In genomic region chr7:542131-542934, GRCh38 we compare ENCODE assay signal across 14 cellular contexts. TPM values are rescaled to one million over a fixed set of nuclear protein-coding genes. Genes with fewer than 3 reads are reported as not detected.
A peak's percentile ranks its signal among the peaks of the same experiment; 100 is the strongest.
DNase-seq lines count a peak whose midpoint lies in the region; ATAC-seq and TF ChIP-seq lines count a peak whose summit lies in the region.
"Had no signal": no experiment of that assay in that cellular context is flagged by ENCODE, and none has a peak within 500 bp of the region (broad histone marks: within the 10 kb centered on the region; RNA-seq: fewer than 3 reads in every experiment).

No MANE protein-coding gene starts in this region.

- no peak overlapping the region for H3K4me3 ChIP-seq in Caco-2 (ENCODE audit: low read depth, low read length)
- H3K4me3 ChIP-seq in right atrium auricular region: no peak overlapping the region
- H3K4me3 ChIP-seq in skeletal muscle satellite cell (ENCODE audit: low read length): peak overlapping the region; percentile 16
- H3K4me3 ChIP-seq: adrenal gland, dorsolateral prefrontal cortex had no signal

- H3K9me3 ChIP-seq in Caco-2: no peaks in the 10 kb centered on the region
- no peaks in the 10 kb centered on the region for H3K9me3 ChIP-seq in right atrium auricular region
- no peaks in the 10 kb centered on the region for H3K9me3 ChIP-seq in skeletal muscle satellite cell (replicated peaks; ENCODE audit: low read length)
- H3K9me3 ChIP-seq: adrenal gland had no signal

- peak overlapping the region; percentile 70 for H3K9ac ChIP-seq in skeletal muscle satellite cell (ENCODE audit: low read depth, low read length)

- no peaks in the 10 kb centered on the region; the same call in none of the 2 replicates for H3K36me3 ChIP-seq in Caco-2 (ENCODE audit: control insufficient read depth, insufficient read depth, low read length)
- no peaks in the 10 kb centered on the region for H3K36me3 ChIP-seq in right atrium auricular region
- no peaks in the 10 kb centered on the region for H3K36me3 ChIP-seq in skeletal muscle satellite cell (ENCODE audit: insufficient read depth, low read length)
- H3K36me3 ChIP-seq: adrenal gland had no signal

- H3K4me3 Mint-ChIP-seq in Caco-2 (ENCODE audit: unreplicated experiment): no peak overlapping the region
- H3K4me3 Mint-ChIP-seq: activated B cell treated with CpG ODN at 0.5 μM for 24 hours had no signal

- CTCF ChIA-PET in Caco-2 (lab: Charles Lee) (no interaction called here), RWPE1 (lab: Yijun Ruan, JAX) (interaction anchor here (0.6 kb wide), 1 partner anchor 94 kb away, joined by 6 read pairs; no protein-coding TSS in a partner anchor)

- H3K4me2 ChIP-seq in skeletal muscle satellite cell (ENCODE audit: low read length): peak overlapping the region; percentile 64

- H3K36me3 Mint-ChIP-seq in Caco-2 (ENCODE audit: insufficient read depth, unreplicated experiment): peaks cover 6% of the 10 kb centered on the region

- H3K9me3 Mint-ChIP-seq in Caco-2 (ENCODE audit: unreplicated experiment): no peaks in the 10 kb centered on the region

- TF ChIP-seq CTCF in Caco-2 (IDR thresholded peaks at IDR 0.05; ENCODE audit: insufficient read depth in 1 of 2, low read depth in 1 of 2, low read length in 1 of 2, severe bottlenecking in 1 of 2, unreplicated experiment in 1 of 2) (no peak), RWPE1 (conservative IDR thresholded peaks at IDR 0.05; ENCODE audit: low read depth) (no peak), right atrium auricular region (IDR thresholded peaks at IDR 0.05) (no peak)

- DNase-seq in Caco-2 (no peak), RWPE1 (ENCODE audit: low spot score) (no peak), right atrium auricular region (ENCODE audit: low spot score) (no peak), NCI-H2171 (lab: John Stamatoyannopoulos, UW) (no peak), NCI-H226 (no peak)
- DNase-seq: activated B cell treated with CpG ODN at 0.5 μM for 24 hours, DND-41, dorsolateral prefrontal cortex, NCI-H1092 treated with DMSO at 0.1 percent for 48 hours, occipital lobe had no signal

- no peak for ATAC-seq in HG02870 (IDR thresholded peaks at IDR 0.05; ENCODE audit: unreplicated experiment)

- H3K4me1 ChIP-seq in Caco-2 (peaks cover 43% of the 10 kb centered on the region), right atrium auricular region (peaks cover 0 to 33% of the 10 kb centered on the region in 2 donors), skeletal muscle satellite cell (ENCODE audit: control insufficient read depth, insufficient read depth, low read length) (peaks cover 53% of the 10 kb centered on the region)

- BruUV-seq in Caco-2 (replicated peaks; lab: Mats Ljungman, UMichigan): no TSS peak

- H3K4me1 Mint-ChIP-seq in Caco-2 (ENCODE audit: low read depth, unreplicated experiment): peaks cover 34% of the 10 kb centered on the region
- H3K4me1 Mint-ChIP-seq: activated B cell treated with CpG ODN at 0.5 μM for 24 hours had no signal

- POLR2A ChIA-PET in Caco-2 (lab: Charles Lee): no interaction called here
- POLR2A ChIA-PET in RWPE1 (lab: Yijun Ruan, JAX; ENCODE audit: low non-redundant PET): no interaction called here

- H3K27ac ChIP-seq in RWPE1: peak overlapping the region; percentile 81
- peak overlapping the region; percentile 30 to 54 for H3K27ac ChIP-seq in right atrium auricular region
- H3K27ac ChIP-seq: dorsolateral prefrontal cortex had no signal

- intact Hi-C loops in Caco-2 (cut with micrococcal nuclease; ENCODE audit: unreplicated experiment): no loop called here

- no peaks in the 10 kb centered on the region for H3K27me3 Mint-ChIP-seq in Caco-2 (ENCODE audit: insufficient read depth, unreplicated experiment)
- H3K27me3 Mint-ChIP-seq: activated B cell treated with CpG ODN at 0.5 μM for 24 hours had no signal

- no peaks in the 10 kb centered on the region for H3K27me3 ChIP-seq in Caco-2 (replicated peaks; ENCODE audit: control insufficient read depth, insufficient read depth, low read length)
- no peaks in the 10 kb centered on the region for H3K27me3 ChIP-seq in right atrium auricular region
- no peaks in the 10 kb centered on the region for H3K27me3 ChIP-seq in skeletal muscle satellite cell (ENCODE audit: control insufficient read depth, insufficient read depth, low read length)
- H3K27me3 ChIP-seq: adrenal gland, dorsolateral prefrontal cortex had no signal

- H3K27ac Mint-ChIP-seq in Caco-2 (ENCODE audit: unreplicated experiment): peak overlapping the region; percentile 28
- H3K27ac Mint-ChIP-seq: activated B cell treated with CpG ODN at 0.5 μM for 24 hours had no signal

RNA-seq across cellular contexts. Expression of gene PDGFA, which starts 22.7 kb away (rescaled TPM):
- 76.8 and 78.5 TPM in 2 replicates for total RNA-seq in Caco-2 (2022)
- 10 to 100 TPM; 31.8 to 34.2 TPM for total RNA-seq in right atrium auricular region
- 4.1 and 16.2 TPM in 2 replicates for total RNA-seq in skeletal muscle satellite cell (2012; rRNA removed)
- total RNA-seq: OCI-LY7 had no signal
